ENCODE assay signal across 8 cellular contexts in genomic region chr4:113979157-113979972, GRCh38. TPM values are rescaled to one million over a fixed set of nuclear protein-coding genes. Genes with fewer than 3 reads are reported as not detected.
DNase-seq lines count a peak whose midpoint lies in the region; ATAC-seq and TF ChIP-seq lines count a peak whose summit lies in the region.

Gene ARSJ, minus strand, starts transcription at chr4:113979647. Its CDS starts 813 bp downstream, at chr4:113978834.

- RAD21 ChIA-PET in HCT116 (lab: Charles Lee; ENCODE audit: low non-redundant PET in 1 of 2, low total read pairs in 2 of 2, uncharacterized antibody in 2 of 2, unreplicated experiment in 2 of 2), result no interaction called here

- CTCF ChIA-PET in HCT116 (lab: Charles Lee), result interaction anchor here (1.0 to 1.7 kb wide), 2 partner anchors 11 to 92 kb away, joined by 3 to 4 read pairs; no protein-coding TSS in a partner anchor

- no peak for TF ChIP-seq POLR2A in HCT116 (IDR thresholded peaks at IDR 0.05; ENCODE audit: borderline replicate concordance, extremely low read depth, insufficient read depth, insufficient read length)

- H3K9me3 ChIP-seq in HCT116 (ENCODE audit: control insufficient read depth in 1 of 2, insufficient read depth in 1 of 2, low read depth in 1 of 2, low read length in 2 of 2) (no peaks in the 10 kb centered on the region), skeletal muscle tissue (ENCODE audit: control insufficient read depth in 3 of 3, low read length in 3 of 3) (peaks cover 0 to 3% (median 0%) of the 10 kb centered on the region in 3 donors)

- H3K4me3 ChIP-seq in HCT116 (replicated peaks in 1 of 2; ENCODE audit: low read depth in 1 of 2, low read length in 2 of 2), result peak within 1 kb of the TSS; percentile 65 to 76
- peak within 1 kb of the TSS; percentile 75 for H3K4me3 ChIP-seq in kidney epithelial cell (ENCODE audit: low read depth, low read length)
- peak within 1 kb of the TSS; percentile 72 to 79 (median 77) for H3K4me3 ChIP-seq in skeletal muscle tissue (ENCODE audit: low read length in 3 of 3)

- H3K4me2 ChIP-seq in HCT116 (ENCODE audit: low read length), result peak within 1 kb of the TSS; percentile 92

- H4K20me1 ChIP-seq in HCT116 (ENCODE audit: insufficient read depth), result no peaks in the 10 kb centered on the region

- POLR2A ChIA-PET in HCT116 (lab: Charles Lee), result no interaction called here

- no TSS peak for BruUV-seq in HCT116 (replicated peaks; lab: Mats Ljungman, UMichigan)

- H3K27ac ChIP-seq in HCT116 (ENCODE audit: low read depth, low read length), result peak within 1 kb of the TSS; percentile 10
- peak within 1 kb of the TSS; percentile 44 for H3K27ac ChIP-seq in skeletal muscle tissue (ENCODE audit: low read depth, low read length)

- intact Hi-C loops in HCT116 (cut with micrococcal nuclease), result no loop called here

- TF ChIP-seq CTCF in HCT116 (IDR thresholded peaks at IDR 0.05 in 2 of 3, conservative IDR thresholded peaks at IDR 0.05 in 1 of 3; ENCODE audit: borderline replicate concordance in 1 of 3, insufficient read depth in 1 of 3, low read depth in 2 of 3, low read length in 2 of 3) (peak in 1 of 3 experiments; percentile 5; a peak in 1 of 6 replicates), kidney epithelial cell (IDR thresholded peaks at IDR 0.05; ENCODE audit: insufficient read depth, low read length, poor library complexity, severe bottlenecking) (no peak)

- peak within 1 kb of the TSS; percentile 62 for H3K9ac ChIP-seq in HCT116 (ENCODE audit: low read length)
- peak within 1 kb of the TSS; percentile 75 to 76 (median 75) for H3K9ac ChIP-seq in skeletal muscle tissue (ENCODE audit: low read depth in 1 of 3, low read length in 3 of 3)

- ATAC-seq in HCT116, result peak; percentile 85
- no peak for ATAC-seq in HG02970 (IDR thresholded peaks at IDR 0.05; ENCODE audit: low FRiP score, unreplicated experiment)
- no peak for ATAC-seq in GM19463 (IDR thresholded peaks at IDR 0.05; ENCODE audit: unreplicated experiment)

- H3K27me3 ChIP-seq in HCT116 (ENCODE audit: insufficient read depth, low read length), result no peaks in the 10 kb centered on the region
- no peaks in the 10 kb centered on the region for H3K27me3 ChIP-seq in kidney epithelial cell (ENCODE audit: control insufficient read depth, insufficient read depth, low read length)
- H3K27me3 ChIP-seq in skeletal muscle tissue (ENCODE audit: control insufficient read depth in 3 of 3, insufficient read depth in 3 of 3, low read length in 3 of 3), result peaks cover 0 to 16% (median 14%) of the 10 kb centered on the region in 3 donors

- no peaks in the 10 kb centered on the region for H3K79me2 ChIP-seq in HCT116 (ENCODE audit: insufficient read depth, low read length)

- peak within 1 kb of the TSS; percentile 95 for H2AFZ ChIP-seq in HCT116 (ENCODE audit: low read depth, low read length, poor library complexity, severe bottlenecking)

- H3K36me3 ChIP-seq in HCT116 (ENCODE audit: control insufficient read depth in 1 of 2, insufficient read depth in 2 of 2, low read length in 2 of 2) (no peaks in the 10 kb centered on the region), kidney epithelial cell (ENCODE audit: control insufficient read depth, insufficient read depth, low read length) (no peaks in the 10 kb centered on the region), skeletal muscle tissue (ENCODE audit: control insufficient read depth in 3 of 3, insufficient read depth in 3 of 3, low read length in 3 of 3) (no peaks in the 10 kb centered on the region)

- DNase-seq in AG08396 (ENCODE audit: low spot score) (peak; percentile 64), HCT116 (ENCODE audit: low read depth, low spot score) (peak; percentile 32), T1000 (lab: John Stamatoyannopoulos, UW) (peak; percentile 76), cortex of kidney (lab: John Stamatoyannopoulos, UW) (peak; percentile 11), kidney epithelial cell (ENCODE audit: low read depth) (peak; percentile 49)

- no peaks in the 10 kb centered on the region for H3K9me2 ChIP-seq in HCT116 (ENCODE audit: insufficient read depth)

- peaks cover 0 to 19% of the 10 kb centered on the region in 2 experiments; a peak in 2 of 4 replicates for H3K4me1 ChIP-seq in HCT116 (ENCODE audit: control insufficient read depth in 1 of 2, insufficient read depth in 2 of 2, low read length in 2 of 2)
- peaks cover 3 to 15% (median 11%) of the 10 kb centered on the region in 3 donors for H3K4me1 ChIP-seq in skeletal muscle tissue (ENCODE audit: control insufficient read depth in 3 of 3, insufficient read depth in 3 of 3, low read length in 3 of 3)

- TF ChIP-seq RAD21 in HCT116 (IDR thresholded peaks at IDR 0.05; ENCODE audit: low read depth), result no peak

TF ChIP-seq in HCT116, 20 proteins besides CTCF, POLR2A, EP300 and RAD21:
- TF ChIP-seq ZFX (IDR thresholded peaks at IDR 0.05) (peak; percentile 42; the same call in 1 of the 2 replicates), ATF3 (IDR thresholded peaks at IDR 0.05) (no peak), EZH2 (IDR thresholded peaks at IDR 0.05) (no peak), SIN3A (IDR thresholded peaks at IDR 0.05; ENCODE audit: low read depth) (no peak), POLR2AphosphoS5 (IDR thresholded peaks at IDR 0.05; ENCODE audit: low read depth, low read length) (peak; percentile 45; the same call in 1 of the 2 replicates)

RNA-seq across cellular contexts. Expression of gene ARSJ, which starts in this region (rescaled TPM):
- total RNA-seq in HCT116 (2021; ENCODE audit: unreplicated experiment) (2.3 TPM), kidney epithelial cell (13.0 and 13.8 TPM in 2 replicates), skeletal muscle tissue (5.2 TPM)
- polyA plus RNA-seq in HCT116 (2012), result 0.56 and 1.1 TPM in 2 replicates

Comparison
In these comparisons a context has a peak if more than half of its experiments do, and no peak if none do; other contexts are left out.
1. DNase-seq: peak in every context shown above with its lines; median percentile 76 in T1000; 64 in AG08396; 49 in kidney epithelial cell; 32 in HCT116; 11 in cortex of kidney.